16 cellular contexts compared by ENCODE assay signal in genomic region chr14:53630336-53630735, GRCh38.
DNase-seq lines count a peak whose midpoint lies in the region; ATAC-seq, FAIRE-seq and TF ChIP-seq lines count a peak whose summit lies in the region.
"Had no signal": no experiment of that assay in that cellular context is flagged by ENCODE, and none has a peak within 500 bp of the region (broad histone marks: within the 10 kb centered on the region; RNA-seq: fewer than 3 reads in every experiment).

No MANE protein-coding gene starts in this region.

- no peak overlapping the region for H2AFZ ChIP-seq in endothelial cell of umbilical vein (ENCODE audit: low read depth, low read length)

- H3K9me3 Mint-ChIP-seq in Calu3 (ENCODE audit: low read depth, unreplicated experiment): no peaks in the 10 kb centered on the region

- no peak for TF ChIP-seq POLR2A in endothelial cell of umbilical vein (IDR thresholded peaks at IDR 0.05; ENCODE audit: low read depth, low read length)

- intact Hi-C loops in endothelial cell of umbilical vein (cut with micrococcal nuclease): no loop called here
- intact Hi-C loops in Calu3 (cut with micrococcal nuclease; ENCODE audit: unreplicated experiment): no loop called here

- peak; percentile 31 for DNase-seq in Daoy (ENCODE audit: low read depth)
- peak; percentile 65 to 100 (median 97) for DNase-seq in NCI-H1417 (lab: John Stamatoyannopoulos, UW)
- peak; percentile 95 for DNase-seq in NCI-H69 (lab: John Stamatoyannopoulos, UW)
- DNase-seq in endothelial cell of umbilical vein (ENCODE audit: low read depth, low spot score): peak; percentile 49
- no peak for DNase-seq in Calu3
- no peak for DNase-seq in HuH-7.5 (ENCODE audit: low spot score)
- no peak for DNase-seq in activated CD4-positive, alpha-beta T cell treated with anti-CD3 and anti-CD28 coated beads, Interleukin-2, amount 50 U/mL, for 1 hour
- DNase-seq: activated CD4-positive, alpha-beta T cell treated with anti-CD3 and anti-CD28 coated beads, Interleukin-2, amount 50 U/mL, for 4 hours; DND-41; left lung; NK-92 treated with Interleukin-12 subunit alpha and Interleukin-12 subunit beta, amount 100 ng/mL, for 24 hours; posterior cingulate gyrus; SIG-M5; stimulated activated CD8-positive, alpha-beta memory T cell treated with anti-CD3 and anti-CD28 coated beads, Interleukin-4, amount 100 ng/mL, for 48 hours; transverse colon had no signal

- H3K9ac ChIP-seq in endothelial cell of umbilical vein (replicated peaks; ENCODE audit: extremely low read depth, insufficient read depth, low read length): no peak overlapping the region

- TF ChIP-seq CTCF in endothelial cell of umbilical vein (IDR thresholded peaks at IDR 0.05; ENCODE audit: extremely low read depth in 1 of 2, insufficient read depth in 1 of 2, low read depth in 1 of 2, low read length in 2 of 2): no peak
- no peak for TF ChIP-seq CTCF in Calu3 (IDR thresholded peaks at IDR 0.05; ENCODE audit: unreplicated experiment)

- H3K36me3 ChIP-seq in endothelial cell of umbilical vein (ENCODE audit: control insufficient read depth in 2 of 2, extremely low read depth in 1 of 2, insufficient read depth in 2 of 2, low read length in 2 of 2): no peaks in the 10 kb centered on the region
- H3K36me3 ChIP-seq: left lung, transverse colon had no signal

- peaks cover 0 to 13% of the 10 kb centered on the region in 2 experiments for H3K27me3 ChIP-seq in endothelial cell of umbilical vein (ENCODE audit: control insufficient read depth in 2 of 2, insufficient read depth in 2 of 2, low read length in 2 of 2)
- H3K27me3 ChIP-seq: left lung, transverse colon had no signal

- H3K27ac ChIP-seq in endothelial cell of umbilical vein (ENCODE audit: insufficient read depth, low read depth, low read length): no peak overlapping the region
- H3K27ac ChIP-seq: left lung, transverse colon had no signal

- CTCF ChIA-PET in endothelial cell of umbilical vein (lab: Charles Lee): interaction anchor here (2.4 kb wide), 1 partner anchor 11 kb away, joined by 8 read pairs; no protein-coding TSS in a partner anchor
- CTCF ChIA-PET in Calu3 (lab: Charles Lee): no interaction called here

- no peaks in the 10 kb centered on the region for H3K79me2 ChIP-seq in endothelial cell of umbilical vein (ENCODE audit: control insufficient read depth, insufficient read depth, low read length)

- dilution Hi-C loops in endothelial cell of umbilical vein (cut with MboI; ENCODE audit: extremely low pct_ligation_motif_present, low sequenced_read_pairs): no loop called here

- H3K36me3 Mint-ChIP-seq in Calu3 (ENCODE audit: insufficient read depth, unreplicated experiment): no peaks in the 10 kb centered on the region

- H3K4me1 ChIP-seq in endothelial cell of umbilical vein (ENCODE audit: control insufficient read depth, extremely low read depth, insufficient read depth, low read length): no peaks in the 10 kb centered on the region
- H3K4me1 ChIP-seq: left lung, transverse colon had no signal

- H3K4me1 Mint-ChIP-seq in Calu3 (ENCODE audit: low read depth, unreplicated experiment): peaks cover 7% of the 10 kb centered on the region

- H3K27ac Mint-ChIP-seq in Calu3 (ENCODE audit: unreplicated experiment): no peak overlapping the region

- H3K4me2 ChIP-seq in endothelial cell of umbilical vein (ENCODE audit: insufficient read depth, low read length): no peak overlapping the region

- peaks cover under 1% of the 10 kb centered on the region for H3K27me3 Mint-ChIP-seq in Calu3 (ENCODE audit: unreplicated experiment)

- no peak for ATAC-seq in GM19328 (IDR thresholded peaks at IDR 0.05; ENCODE audit: unreplicated experiment)
- ATAC-seq: left lung had no signal

- no peaks in the 10 kb centered on the region for H3K9me3 ChIP-seq in endothelial cell of umbilical vein (replicated peaks; ENCODE audit: control insufficient read depth, insufficient read depth, low read length)
- H3K9me3 ChIP-seq: left lung, transverse colon had no signal

- H3K9me1 ChIP-seq in endothelial cell of umbilical vein (replicated peaks; ENCODE audit: control insufficient read depth, extremely low read depth, insufficient read depth, low read length): no peaks in the 10 kb centered on the region

- H3K4me3 Mint-ChIP-seq in Calu3 (ENCODE audit: low read depth, unreplicated experiment): no peak overlapping the region

- no peaks in the 10 kb centered on the region for H4K20me1 ChIP-seq in endothelial cell of umbilical vein (replicated peaks; ENCODE audit: control insufficient read depth, extremely low read depth, insufficient read depth, low read length)

- FAIRE-seq in endothelial cell of umbilical vein (lab: Jason Lieb, UNC): no peak

- BruUV-seq in endothelial cell of umbilical vein (replicated peaks; lab: Mats Ljungman, UMichigan) (no TSS peak), Calu3 (replicated peaks; lab: Mats Ljungman, UMichigan) (no TSS peak)

- POLR2A ChIA-PET in endothelial cell of umbilical vein (lab: Charles Lee): interaction anchor here (0.5 kb wide), 1 partner anchor 769 kb away, joined by 6 read pairs; no protein-coding TSS in a partner anchor

- H3K4me3 ChIP-seq in endothelial cell of umbilical vein (replicated peaks in 1 of 3; ENCODE audit: insufficient read depth in 1 of 3, low read depth in 1 of 3, low read length in 3 of 3): no peak overlapping the region
- H3K4me3 ChIP-seq: left lung, transverse colon had no signal

TF ChIP-seq in endothelial cell of umbilical vein, 7 proteins besides CTCF, POLR2A, EP300 and RAD21:
- no peak for TF ChIP-seq JUN (IDR thresholded peaks at IDR 0.05; ENCODE audit: borderline replicate concordance, insufficient read depth, insufficient read length, low read depth)
- TF ChIP-seq GATA2 (IDR thresholded peaks at IDR 0.05; ENCODE audit: insufficient read depth, insufficient read length, low read depth, low read length): no peak
- no peak for TF ChIP-seq POLR2AphosphoS5 (IDR thresholded peaks at IDR 0.05; ENCODE audit: insufficient read depth, low read depth, low read length)
- no peak for TF ChIP-seq MAX (IDR thresholded peaks at IDR 0.05; ENCODE audit: insufficient read depth, insufficient read length)
- no peak for TF ChIP-seq FOS (IDR thresholded peaks at IDR 0.05; ENCODE audit: borderline replicate concordance, insufficient read depth, low read length)
- no peak for TF ChIP-seq MYC (IDR thresholded peaks at IDR 0.05; ENCODE audit: low read depth, low read length)
- no peak for TF ChIP-seq EZH2 (IDR thresholded peaks at IDR 0.05; ENCODE audit: borderline replicate concordance, low read depth, low read length, severe bottlenecking)
TF ChIP-seq in endothelial cell of umbilical vein: peak in this region for 0.

Comparison
In these comparisons a context has a peak if more than half of its experiments do, and no peak if none do; other contexts are left out.
1. DNase-seq: peak in Daoy (single experiment), NCI-H1417 (3 of 3), NCI-H69 (single experiment) and endothelial cell of umbilical vein (single experiment); none in Calu3 (single experiment), HuH-7.5 (single experiment) and activated CD4-positive, alpha-beta T cell treated with anti-CD3 and anti-CD28 coated beads, Interleukin-2, amount 50 U/mL, for 1 hour (single experiment).